Comparison of ENCODE assay signal across 10 cellular contexts in the genomic region with DNA sequence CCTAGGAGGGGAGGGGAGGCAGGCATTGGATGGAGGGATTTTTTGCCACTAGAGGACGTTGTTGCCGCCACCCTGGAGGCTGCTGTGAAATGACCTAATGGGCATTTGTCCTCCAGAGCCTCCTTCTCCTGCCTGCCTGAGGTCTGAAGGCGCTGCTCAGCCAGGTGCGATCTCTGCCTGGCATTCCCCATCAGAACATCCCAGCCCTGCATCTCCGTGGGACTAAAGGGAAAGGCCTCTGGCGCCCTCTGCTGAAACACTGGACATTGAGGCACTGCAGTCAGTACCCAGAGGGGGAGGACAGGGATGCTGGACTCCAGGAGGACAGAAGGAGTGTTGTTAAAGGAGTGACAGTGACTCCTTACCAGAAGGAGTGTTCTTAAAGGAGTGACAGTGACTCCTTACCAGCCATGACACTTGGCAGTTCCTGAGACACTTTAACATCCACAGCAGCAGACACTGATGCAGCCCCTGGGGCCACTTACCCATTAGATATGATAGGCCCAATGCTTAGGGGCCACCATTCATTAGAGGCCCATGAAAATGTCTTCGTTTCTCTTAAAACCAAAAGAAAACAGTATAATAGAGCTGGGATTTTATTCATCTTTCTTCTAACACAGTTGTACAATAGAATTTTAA. TPM values are rescaled to one million over a fixed set of nuclear protein-coding genes. Genes with fewer than 3 reads are reported as not detected.
DNase-seq lines count a peak whose midpoint lies in the region; ATAC-seq and TF ChIP-seq lines count a peak whose summit lies in the region.
"Had no signal": no experiment of that assay in that cellular context is flagged by ENCODE, and none has a peak within 500 bp of the region (broad histone marks: within the 10 kb centered on the region; RNA-seq: fewer than 3 reads in every experiment).

No MANE protein-coding gene starts in this region.

- H3K27ac ChIP-seq in DOHH2 (ENCODE audit: low read depth, low read length) (no peak overlapping the region), dorsolateral prefrontal cortex (no peak overlapping the region), upper lobe of right lung (no peak overlapping the region)
- H3K27ac ChIP-seq: neutrophil, SJSA1 had no signal

- intact Hi-C loops in dorsolateral prefrontal cortex (cut with DNase I) (loop anchor here in 1 of 2 donors (2.0 kb wide), 1 partner anchor 126 kb away; no protein-coding TSS in a partner anchor), upper lobe of right lung (cut with DNase I) (no loop called here)

- H3K4me3 ChIP-seq in DOHH2 (ENCODE audit: low read length) (no peak overlapping the region), dorsolateral prefrontal cortex (no peak overlapping the region), upper lobe of right lung (no peak overlapping the region)
- H3K4me3 ChIP-seq: SJSA1 had no signal

- H3F3A ChIP-seq in DOHH2 (ENCODE audit: control insufficient read depth, insufficient read depth): no peaks in the 10 kb centered on the region

- peaks cover 3% of the 10 kb centered on the region; the same call in 1 of the 2 replicates for H3K27me3 ChIP-seq in DOHH2 (ENCODE audit: control insufficient read depth, low read length)
- H3K27me3 ChIP-seq in dorsolateral prefrontal cortex: peaks cover 0 to 10% (median 0%) of the 10 kb centered on the region in 45 donors
- no peaks in the 10 kb centered on the region for H3K27me3 ChIP-seq in upper lobe of right lung
- H3K27me3 ChIP-seq: neutrophil, SJSA1 had no signal

- H3K9me2 ChIP-seq in DOHH2 (replicated peaks; ENCODE audit: control insufficient read depth, low read length): no peaks in the 10 kb centered on the region

- no peaks in the 10 kb centered on the region for H3K79me2 ChIP-seq in DOHH2 (ENCODE audit: control insufficient read depth, low read length)

- H4K20me1 ChIP-seq in DOHH2 (ENCODE audit: control insufficient read depth, insufficient read depth, low read depth, low read length): no peaks in the 10 kb centered on the region

- H3K9me3 ChIP-seq in DOHH2 (ENCODE audit: control insufficient read depth, insufficient read depth, low read length): no peaks in the 10 kb centered on the region
- no peaks in the 10 kb centered on the region for H3K9me3 ChIP-seq in upper lobe of right lung
- H3K9me3 ChIP-seq: neutrophil, SJSA1 had no signal

- no peaks in the 10 kb centered on the region for H3K36me3 ChIP-seq in DOHH2 (ENCODE audit: control insufficient read depth, low read length)
- peaks cover 13% of the 10 kb centered on the region for H3K36me3 ChIP-seq in upper lobe of right lung
- H3K36me3 ChIP-seq: neutrophil had no signal

- H3K4me2 ChIP-seq in DOHH2 (ENCODE audit: low read length): no peak overlapping the region

- in situ Hi-C loops in SK-MEL-5 (cut with HindIII; ENCODE audit: low pct_unique_long_range_greater_than_20kb, low sequenced_read_pairs): no loop called here

- ATAC-seq in upper lobe of right lung (peak; percentile 58), GM19463 (IDR thresholded peaks at IDR 0.05; ENCODE audit: unreplicated experiment) (no peak), GM21423 (IDR thresholded peaks at IDR 0.05; ENCODE audit: unreplicated experiment) (no peak)

- H3K4me1 ChIP-seq in DOHH2 (ENCODE audit: control insufficient read depth, low read length) (no peaks in the 10 kb centered on the region), upper lobe of right lung (no peaks in the 10 kb centered on the region)
- H3K4me1 ChIP-seq: SJSA1 had no signal

- DNase-seq in SK-MEL-5 (ENCODE audit: low read depth, low spot score) (peak; percentile 86), dorsolateral prefrontal cortex (peak; percentile 27 to 85 (median 80)), medulla oblongata (ENCODE audit: extremely low spot score) (peak; percentile 88), upper lobe of right lung (no peak)

- TF ChIP-seq CTCF in DOHH2 (IDR thresholded peaks at IDR 0.05; ENCODE audit: low read depth, low read length, poor library complexity, severe bottlenecking): peak; percentile 92
- peak; percentile 53 for TF ChIP-seq CTCF in LNCAP (IDR thresholded peaks at IDR 0.05)
- TF ChIP-seq CTCF in dorsolateral prefrontal cortex (IDR thresholded peaks at IDR 0.05 in 54 of 56, conservative IDR thresholded peaks at IDR 0.05 in 2 of 56; ENCODE audit: low read depth in 1 of 56, partially characterized antibody in 56 of 56): peak; percentile 26 to 87 (median 77)
- peak; percentile 53 for TF ChIP-seq CTCF in upper lobe of right lung (IDR thresholded peaks at IDR 0.05)

RNA-seq across cellular contexts. Expression of a gene that starts 17.0 kb away (rescaled TPM):
- total RNA-seq in SK-MEL-5 (2014; rRNA removed; shearing (Covaris generic)): 4.5 and 5.2 TPM in 2 replicates
- 4.4 and 4.8 TPM in 2 replicates for polyA plus RNA-seq in SK-MEL-5 (2015; cell fraction: cytosol; rRNA removed)
- 14.8 and 26.8 TPM in 2 replicates for polyA plus RNA-seq in SK-MEL-5 (2015; cell fraction: nucleus; rRNA removed)
- total RNA-seq in dorsolateral prefrontal cortex (10 to 100 TPM in 83 of 120 experiments, 1 to 10 TPM in 37; 1.1 to 32.7 (median 13.4) TPM), upper lobe of right lung (20.3 TPM)

RNA-seq across cellular contexts. Expression of a gene that starts 59.3 kb away (rescaled TPM):
- not detected in 2 replicates for total RNA-seq in SK-MEL-5 (2014; rRNA removed; shearing (Covaris generic))
- not detected in 2 replicates for polyA plus RNA-seq in SK-MEL-5 (2015; cell fraction: cytosol; rRNA removed)
- polyA plus RNA-seq in SK-MEL-5 (2015; cell fraction: nucleus; rRNA removed): not detected in 2 replicates
- total RNA-seq in dorsolateral prefrontal cortex (1 to 10 TPM in 25 of 120 experiments, under 1 TPM in 12, not detected in 83; 0.19 to 2.3 (median 1.2) TPM), upper lobe of right lung (not detected)
- total RNA-seq: SJSA1 had no signal
